ENCODE assay signal across 21 cellular contexts in genomic region chr17:31385428-31386285, GRCh38. TPM values are rescaled to one million over a fixed set of nuclear protein-coding genes. Genes with fewer than 3 reads are reported as not detected.
DNase-seq lines count a peak whose midpoint lies in the region; ATAC-seq and TF ChIP-seq lines count a peak whose summit lies in the region.
"Had no signal": no experiment of that assay in that cellular context is flagged by ENCODE, and none has a peak within 500 bp of the region (broad histone marks: within the 10 kb centered on the region; RNA-seq: fewer than 3 reads in every experiment).

No MANE protein-coding gene starts in this region.

- peaks cover 6% of the 10 kb centered on the region for H3K27me3 Mint-ChIP-seq in osteocyte (ENCODE audit: unreplicated experiment)
- H3K27me3 Mint-ChIP-seq in activated T-cell treated with anti-CD3 and anti-CD28 coated beads, Interleukin-2, amount 50 U/mL, for 4 hours (ENCODE audit: low read depth): peaks cover 10% of the 10 kb centered on the region

- H3K27ac ChIP-seq in brain microvascular endothelial cell: no peak overlapping the region
- H3K27ac ChIP-seq: 22Rv1, HL-60, SK-N-MC had no signal

- no peaks in the 10 kb centered on the region for H3K9me3 ChIP-seq in MG63

- H3K4me3 Mint-ChIP-seq in osteocyte (ENCODE audit: unreplicated experiment): no peak overlapping the region
- no peak overlapping the region for H3K4me3 Mint-ChIP-seq in activated T-cell treated with anti-CD3 and anti-CD28 coated beads, Interleukin-2, amount 50 U/mL, for 4 hours
- H3K4me3 Mint-ChIP-seq: IgD-negative memory B cell had no signal

- peak; percentile 38 for DNase-seq in activated CD8-positive, alpha-beta memory T cell treated with anti-CD3 and anti-CD28 coated beads for 24 hours
- no peak for DNase-seq in activated CD8-positive, alpha-beta memory T cell treated with anti-CD3 and anti-CD28 coated beads, Interleukin-2, amount 50 U/mL, for 4 hours
- DNase-seq in MG63: peak; percentile 29
- peak; percentile 27 for DNase-seq in fibroblast of peridontal ligament (ENCODE audit: extremely low read depth)
- peak; percentile 75 for DNase-seq in osteocyte (ENCODE audit: extremely low spot score, unreplicated experiment)
- no peak for DNase-seq in brain microvascular endothelial cell
- DNase-seq in activated T-cell treated with anti-CD3 and anti-CD28 coated beads, Interleukin-2, amount 50 U/mL, for 4 hours: no peak
- DNase-seq: DMS79 treated with DMSO at 0.1 percent for 48 hours; Karpas-422; NCI-H1092 treated with DMSO at 0.1 percent for 48 hours; NCI-H146; NCI-H2029 treated with DMSO at 0.1 percent for 48 hours; NCI-H446 treated with DMSO at 0.1 percent for 48 hours; NCI-H748 treated with DMSO at 0.1 percent for 48 hours; NK-92 treated with Interleukin-12 subunit alpha and Interleukin-12 subunit beta, amount 100 ng/mL, for 24 hours; SHP77 had no signal

- H3K4me3 ChIP-seq in MG63 (no peak overlapping the region), brain microvascular endothelial cell (ENCODE audit: low read depth, low read length) (no peak overlapping the region)
- H3K4me3 ChIP-seq: SK-N-MC had no signal

- H3K4me1 Mint-ChIP-seq in osteocyte (ENCODE audit: unreplicated experiment): no peaks in the 10 kb centered on the region
- no peaks in the 10 kb centered on the region for H3K4me1 Mint-ChIP-seq in activated T-cell treated with anti-CD3 and anti-CD28 coated beads, Interleukin-2, amount 50 U/mL, for 4 hours (ENCODE audit: low read depth)

- peaks cover 15% of the 10 kb centered on the region for H3K36me3 Mint-ChIP-seq in osteocyte (ENCODE audit: unreplicated experiment)
- H3K36me3 Mint-ChIP-seq in activated T-cell treated with anti-CD3 and anti-CD28 coated beads, Interleukin-2, amount 50 U/mL, for 4 hours (ENCODE audit: insufficient read depth): no peaks in the 10 kb centered on the region

- no peaks in the 10 kb centered on the region for H3K9me3 Mint-ChIP-seq in osteocyte (ENCODE audit: unreplicated experiment)
- H3K9me3 Mint-ChIP-seq in activated T-cell treated with anti-CD3 and anti-CD28 coated beads, Interleukin-2, amount 50 U/mL, for 4 hours: no peaks in the 10 kb centered on the region
- H3K9me3 Mint-ChIP-seq: IgD-negative memory B cell had no signal

- no peak for TF ChIP-seq CTCF in osteocyte (IDR thresholded peaks at IDR 0.05)
- no peak for TF ChIP-seq CTCF in brain microvascular endothelial cell (IDR thresholded peaks at IDR 0.05; ENCODE audit: low read depth, low read length, missing control alignments)

- no peak for ATAC-seq in HG03442 (IDR thresholded peaks at IDR 0.05; ENCODE audit: unreplicated experiment)
- no peak for ATAC-seq in activated T-cell treated with anti-CD3 and anti-CD28 coated beads, Interleukin-2, amount 50 U/mL, for 4 hours

- H3K27ac Mint-ChIP-seq in osteocyte (ENCODE audit: unreplicated experiment): no peak overlapping the region
- H3K27ac Mint-ChIP-seq: IgD-negative memory B cell had no signal

- no peaks in the 10 kb centered on the region for H3K27me3 ChIP-seq in MG63
- H3K27me3 ChIP-seq in brain microvascular endothelial cell (replicated peaks): peaks cover 8% of the 10 kb centered on the region

- in situ Hi-C loops in brain microvascular endothelial cell (cut with HindIII; ENCODE audit: low pct_ligation_motif_present, low sequenced_read_pairs): no loop called here

- H3K36me3 ChIP-seq in MG63 (no peaks in the 10 kb centered on the region), brain microvascular endothelial cell (replicated peaks) (peaks cover 4% of the 10 kb centered on the region)

RNA-seq across cellular contexts. Expression of gene RAB11FIP4, which starts 5.8 kb away (rescaled TPM):
- total RNA-seq in MG63 (2014; rRNA removed; shearing (Covaris generic); ENCODE audit: low replicate concordance): 1.4 and 5.3 TPM in 2 replicates
- total RNA-seq in osteocyte: 0.99 and 1.0 TPM in 2 replicates
- 10 to 100 TPM in 2 of 3 donors, 1 to 10 TPM in 1; 9.9 to 11.0 (median 10.8) TPM for total RNA-seq in activated T-cell treated with anti-CD3 and anti-CD28 coated beads, Interleukin-2, amount 50 U/mL, for 4 hours

Comparison
In these comparisons a context has a peak if more than half of its experiments do, and no peak if none do; other contexts are left out.
1. DNase-seq: peak in activated CD8-positive, alpha-beta memory T cell treated with anti-CD3 and anti-CD28 coated beads for 24 hours (single experiment), MG63 (single experiment), fibroblast of peridontal ligament (single experiment) and osteocyte (single experiment); none in activated CD8-positive, alpha-beta memory T cell treated with anti-CD3 and anti-CD28 coated beads, Interleukin-2, amount 50 U/mL, for 4 hours (single experiment), brain microvascular endothelial cell (single experiment) and activated T-cell treated with anti-CD3 and anti-CD28 coated beads, Interleukin-2, amount 50 U/mL, for 4 hours (single experiment).